Comparison of ENCODE assay signal across 8 cellular contexts in the genomic region with DNA sequence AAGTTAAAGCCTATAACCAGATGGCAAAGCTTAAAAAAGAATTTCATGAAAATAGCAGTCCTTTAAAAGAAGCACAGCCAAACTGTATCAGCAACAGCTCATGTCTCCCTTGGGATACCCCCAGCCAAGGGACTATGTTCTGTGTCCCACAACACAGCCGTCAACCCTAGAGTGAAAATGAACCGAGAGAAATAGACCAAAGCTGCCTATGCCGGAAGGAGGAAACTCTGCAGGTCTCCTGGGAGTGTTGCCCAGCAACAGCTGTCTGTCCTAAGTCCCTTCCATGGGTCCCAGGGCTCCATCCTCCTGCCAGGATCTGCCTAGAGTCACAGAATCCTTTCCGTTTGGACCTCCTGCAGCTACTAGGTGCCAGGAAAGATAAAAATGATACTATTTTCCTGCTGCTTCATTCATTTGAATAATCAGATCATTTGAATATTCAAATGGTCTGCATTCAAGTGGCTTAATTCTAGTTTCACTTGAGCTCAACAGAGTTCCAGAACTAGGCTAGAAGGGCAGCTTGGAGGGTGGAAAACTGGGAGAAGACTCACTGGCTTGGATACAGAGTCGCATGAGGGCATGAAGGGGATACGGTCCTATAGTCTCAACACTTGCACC. TPM values are rescaled to one million over a fixed set of nuclear protein-coding genes. Genes with fewer than 3 reads are reported as not detected.
DNase-seq lines count a peak whose midpoint lies in the region; ATAC-seq and TF ChIP-seq lines count a peak whose summit lies in the region.

No MANE protein-coding gene starts in this region.

- intact Hi-C loops in testis (cut with DNase I; ENCODE audit: low total_unique reads): no loop called here

- H3K27me3 ChIP-seq in testis (no peaks in the 10 kb centered on the region), neural progenitor cell (no peaks in the 10 kb centered on the region)

- H3K9me3 Mint-ChIP-seq in IgD-negative memory B cell (no peaks in the 10 kb centered on the region), mesothelial cell of epicardium (no peaks in the 10 kb centered on the region), neural progenitor cell (no peaks in the 10 kb centered on the region)
- no peaks in the 10 kb centered on the region for H3K9me3 Mint-ChIP-seq in activated naive CD4-positive, alpha-beta T cell treated with anti-CD3 and anti-CD28 coated beads, Interleukin-2, amount 50 U/mL, for 72 hours

- no peaks in the 10 kb centered on the region for H3K9me3 ChIP-seq in testis
- H3K9me3 ChIP-seq in neural progenitor cell (ENCODE audit: low read depth): no peaks in the 10 kb centered on the region

- H3K79me2 ChIP-seq in neural progenitor cell (ENCODE audit: low read depth): no peaks in the 10 kb centered on the region

- H3K4me3 Mint-ChIP-seq in IgD-negative memory B cell (peak overlapping the region; percentile 79 to 90 (median 86)), mesothelial cell of epicardium (no peak overlapping the region), neural progenitor cell (no peak overlapping the region)

- TF ChIP-seq POLR2A in testis (IDR thresholded peaks at IDR 0.05): no peak

- H3K36me3 ChIP-seq in testis (ENCODE audit: low read depth, missing control alignments) (no peaks in the 10 kb centered on the region), neural progenitor cell (no peaks in the 10 kb centered on the region)

- DNase-seq in mesothelial cell of epicardium (ENCODE audit: low spot score in 2 of 2, unreplicated experiment in 2 of 2) (no peak), OCI-M2 (lab: John Stamatoyannopoulos, UW; ENCODE audit: unreplicated experiment) (no peak), testis (no peak), neural progenitor cell (ENCODE audit: low spot score) (no peak)
- DNase-seq in activated naive CD4-positive, alpha-beta T cell treated with anti-CD3 and anti-CD28 coated beads, Interleukin-2, amount 50 U/mL, for 72 hours (ENCODE audit: low spot score in 2 of 2): no peak

- H4K20me1 ChIP-seq in neural progenitor cell (ENCODE audit: low read depth): no peaks in the 10 kb centered on the region

- H3K36me3 Mint-ChIP-seq in IgD-negative memory B cell (peaks cover 7% of the 10 kb centered on the region), mesothelial cell of epicardium (peaks cover 61% of the 10 kb centered on the region), neural progenitor cell (peaks cover 3% of the 10 kb centered on the region)
- H3K36me3 Mint-ChIP-seq in activated naive CD4-positive, alpha-beta T cell treated with anti-CD3 and anti-CD28 coated beads, Interleukin-2, amount 50 U/mL, for 72 hours: peaks cover 7 to 16% of the 10 kb centered on the region in 2 donors

- H3K27ac ChIP-seq in testis (no peak overlapping the region), neural progenitor cell (no peak overlapping the region)

- no peaks in the 10 kb centered on the region for H3F3A ChIP-seq in neural progenitor cell (ENCODE audit: low read depth)

- H3K27ac Mint-ChIP-seq in IgD-negative memory B cell: peak overlapping the region; percentile 97 to 99 (median 97)
- H3K27ac Mint-ChIP-seq in mesothelial cell of epicardium: peak overlapping the region; percentile 81
- no peak overlapping the region for H3K27ac Mint-ChIP-seq in neural progenitor cell
- peak overlapping the region in 1 of 2 donors; percentile 85 for H3K27ac Mint-ChIP-seq in activated naive CD4-positive, alpha-beta T cell treated with anti-CD3 and anti-CD28 coated beads, Interleukin-2, amount 50 U/mL, for 72 hours

- ATAC-seq in GM18858 (IDR thresholded peaks at IDR 0.05; ENCODE audit: unreplicated experiment) (peak; percentile 64), GM21717 (IDR thresholded peaks at IDR 0.05; ENCODE audit: unreplicated experiment) (peak; percentile 78)
- no peak for ATAC-seq in activated naive CD4-positive, alpha-beta T cell treated with anti-CD3 and anti-CD28 coated beads, Interleukin-2, amount 50 U/mL, for 72 hours

- no peak overlapping the region for H3K9ac ChIP-seq in neural progenitor cell

- 65 to 71% methylated on average over 6 of the region's 6 CpGs for WGBS in testis, 2 donors

- H3K27me3 Mint-ChIP-seq in IgD-negative memory B cell (no peaks in the 10 kb centered on the region), mesothelial cell of epicardium (ENCODE audit: low read depth) (no peaks in the 10 kb centered on the region), neural progenitor cell (ENCODE audit: insufficient read depth, low read depth) (no peaks in the 10 kb centered on the region)

- TF ChIP-seq CTCF in mesothelial cell of epicardium (IDR thresholded peaks at IDR 0.05; ENCODE audit: unreplicated experiment) (no peak), testis (IDR thresholded peaks at IDR 0.05) (no peak), neural progenitor cell (IDR thresholded peaks at IDR 0.05) (no peak)

- no peak overlapping the region for H2AFZ ChIP-seq in neural progenitor cell (replicated peaks)

- H3K4me1 Mint-ChIP-seq in IgD-negative memory B cell: peaks cover 60 to 64% (median 62%) of the 10 kb centered on the region in 3 donors
- peaks cover 3% of the 10 kb centered on the region for H3K4me1 Mint-ChIP-seq in mesothelial cell of epicardium
- H3K4me1 Mint-ChIP-seq in neural progenitor cell: peaks cover 9% of the 10 kb centered on the region

- H3K4me2 ChIP-seq in neural progenitor cell: no peak overlapping the region

- H3K4me1 ChIP-seq in testis (no peaks in the 10 kb centered on the region), neural progenitor cell (peaks cover 5% of the 10 kb centered on the region)

- H3K4me3 ChIP-seq in testis (no peak overlapping the region), neural progenitor cell (no peak overlapping the region)

RNA-seq across cellular contexts. Expression of gene TRANK1, which starts 53.1 kb away (rescaled TPM):
- polyA plus RNA-seq in IgD-negative memory B cell (27.7 TPM), testis (ENCODE audit: insufficient read depth, low read depth, low replicate concordance) (7.5 TPM)
- total RNA-seq in mesothelial cell of epicardium (68.3 to 80.4 TPM (median 76.8 TPM) in 3 replicates), testis (10 to 100 TPM in 1 of 2 donors, 1 to 10 TPM in 1; 7.6 to 11.0 TPM), neural progenitor cell (ENCODE audit: low replicate concordance) (10.5 and 12.1 TPM in 2 replicates)
- total RNA-seq in activated naive CD4-positive, alpha-beta T cell treated with anti-CD3 and anti-CD28 coated beads, Interleukin-2, amount 50 U/mL, for 72 hours: 10 to 100 TPM; 16.8 to 21.5 TPM

Comparison
In these comparisons a context has a peak if more than half of its experiments do, and no peak if none do; other contexts are left out.
1. ATAC-seq: peak in GM18858 (single experiment) and GM21717 (single experiment); none in activated naive CD4-positive, alpha-beta T cell treated with anti-CD3 and anti-CD28 coated beads, Interleukin-2, amount 50 U/mL, for 72 hours (0 of 2).
2. H3K4me3 Mint-ChIP-seq: peak in IgD-negative memory B cell (4 of 4); none in mesothelial cell of epicardium (single experiment) and neural progenitor cell (single experiment).